In genomic region chr17:59373879-59374495, GRCh38 we compare ENCODE assay signal across 8 cellular contexts. TPM values are rescaled to one million over a fixed set of nuclear protein-coding genes. Genes with fewer than 3 reads are reported as not detected.
A peak's percentile ranks its signal among the peaks of the same experiment; 100 is the strongest.
DNase-seq lines count a peak whose midpoint lies in the region; ATAC-seq, FAIRE-seq and TF ChIP-seq lines count a peak whose summit lies in the region.

No MANE protein-coding gene starts in this region.

- H3K36me3 ChIP-seq in OCI-LY3 (replicated peaks; ENCODE audit: low read depth, low read length): peaks cover 7% of the 10 kb centered on the region

- peak overlapping the region; percentile 81 for H3K9ac ChIP-seq in OCI-LY3 (ENCODE audit: low read length)

- DNase-seq in AG09309 (ENCODE audit: low read depth): peak; percentile 87
- DNase-seq in coronary artery (ENCODE audit: low spot score): no peak
- no peak for DNase-seq in naive thymus-derived CD8-positive, alpha-beta T cell
- DNase-seq in stimulated activated naive CD4-positive, alpha-beta T cell treated with Interleukin-2 at 50 U/mL for 16 hours (lab: John Stamatoyannopoulos, UW): no peak
- DNase-seq in urothelium cell line (ENCODE audit: low spot score): no peak
- DNase-seq in NCI-H510A treated with DMSO at 0.1 percent for 48 hours (lab: John Stamatoyannopoulos, UW): no peak

- peak overlapping the region; percentile 68 for H3K4me2 ChIP-seq in OCI-LY3 (ENCODE audit: low read length)

- peak overlapping the region; percentile 48 to 84 (median 72) for H3K4me3 Mint-ChIP-seq in naive thymus-derived CD8-positive, alpha-beta T cell

- no peaks in the 10 kb centered on the region for H3K9me3 ChIP-seq in OCI-LY3 (ENCODE audit: insufficient read depth, low read length)

- ATAC-seq in naive thymus-derived CD8-positive, alpha-beta T cell: peak; percentile 46 to 63
- no peak for ATAC-seq in HG03097 (IDR thresholded peaks at IDR 0.05; ENCODE audit: low FRiP score, unreplicated experiment)

- H3K4me1 ChIP-seq in OCI-LY3 (ENCODE audit: low read length): peaks cover 83% of the 10 kb centered on the region

- peaks cover 54 to 89% (median 85%) of the 10 kb centered on the region in 4 donors for H3K4me1 Mint-ChIP-seq in naive thymus-derived CD8-positive, alpha-beta T cell

- H3K27ac ChIP-seq in OCI-LY3 (ENCODE audit: low read length): peak overlapping the region; percentile 91
- peak overlapping the region; percentile 85 to 93 for H3K27ac ChIP-seq in coronary artery

- FAIRE-seq in urothelium cell line (lab: Jason Lieb, UNC): no peak

- POLR2A ChIA-PET in naive thymus-derived CD8-positive, alpha-beta T cell (lab: Charles Lee): interaction anchor here (1.1 to 7.7 kb wide), 6 partner anchors 10 to 44 kb away, joined by 3 to 46 read pairs (median 4); no protein-coding TSS in a partner anchor

- H3K27ac Mint-ChIP-seq in naive thymus-derived CD8-positive, alpha-beta T cell: peak overlapping the region; percentile 68 to 96 (median 92)

- H3K4me3 ChIP-seq in AG09309 (ENCODE audit: control insufficient read depth, low read depth, low read length) (no peak overlapping the region), OCI-LY3 (ENCODE audit: low read length) (peak overlapping the region; percentile 34), coronary artery (peak overlapping the region; percentile 58)

- H4K20me1 ChIP-seq in OCI-LY3 (ENCODE audit: insufficient read depth, low read length): peaks cover 7% of the 10 kb centered on the region; the same call in 1 of the 2 replicates

- no peaks in the 10 kb centered on the region for H3K27me3 ChIP-seq in OCI-LY3 (ENCODE audit: low read depth, low read length)

- H3K27me3 Mint-ChIP-seq in naive thymus-derived CD8-positive, alpha-beta T cell: no peaks in the 10 kb centered on the region

- H3K36me3 Mint-ChIP-seq in naive thymus-derived CD8-positive, alpha-beta T cell: peaks cover 0 to 7% (median 0%) of the 10 kb centered on the region in 3 donors

- no peak overlapping the region for H2AFZ ChIP-seq in OCI-LY3 (ENCODE audit: low read depth, low read length)

- peaks cover 85% of the 10 kb centered on the region for H3K79me2 ChIP-seq in OCI-LY3 (ENCODE audit: low read length)

- TF ChIP-seq CTCF in AG09309 (IDR thresholded peaks at IDR 0.05; ENCODE audit: control insufficient read depth, insufficient read depth, low read depth, low read length, missing control alignments) (no peak), OCI-LY3 (IDR thresholded peaks at IDR 0.05; ENCODE audit: low read depth, low read length) (no peak), coronary artery (IDR thresholded peaks at IDR 0.05) (no peak)

- no peaks in the 10 kb centered on the region for H3K9me3 Mint-ChIP-seq in naive thymus-derived CD8-positive, alpha-beta T cell

RNA-seq across cellular contexts. Expression of gene YPEL2, which starts 42.5 kb away (rescaled TPM):
- total RNA-seq in naive thymus-derived CD8-positive, alpha-beta T cell: 10 to 100 TPM; 73.5 to 75.0 TPM
- 10 to 100 TPM; 22.0 to 28.7 (median 25.2) TPM for polyA plus RNA-seq in naive thymus-derived CD8-positive, alpha-beta T cell
